2 cellular contexts compared by ENCODE assay signal in the genomic region with DNA sequence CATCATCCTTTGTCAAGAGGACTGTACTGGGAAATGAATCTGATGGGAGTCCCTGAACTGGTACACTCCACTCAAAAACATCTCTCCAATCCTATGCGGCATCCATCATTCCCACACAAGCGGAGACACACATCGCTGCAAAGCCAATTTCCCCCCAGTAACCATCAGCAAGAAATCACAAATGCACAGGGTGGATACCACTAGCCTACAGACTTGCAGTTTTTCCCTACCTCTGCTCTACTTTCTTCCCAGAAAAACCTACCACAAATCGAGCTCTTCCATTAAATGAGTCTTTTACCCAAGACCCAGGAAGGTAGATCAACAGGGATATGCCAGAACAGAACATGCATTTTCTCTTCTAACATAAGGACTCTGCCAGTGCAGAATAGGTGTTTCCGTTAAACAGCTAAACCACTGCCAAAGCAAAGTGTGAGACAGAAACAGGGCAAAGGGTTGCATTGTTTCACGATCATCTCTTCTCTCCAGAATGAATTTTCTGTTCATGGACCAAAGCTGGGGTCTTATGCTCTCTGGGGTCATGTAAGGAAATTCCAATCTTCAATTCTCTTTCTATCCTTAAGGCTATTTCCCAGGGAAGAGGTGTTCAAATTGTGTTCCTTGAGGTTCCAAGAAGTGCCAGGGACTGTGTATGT.
TF ChIP-seq lines count a peak whose summit lies in the region.

No MANE protein-coding gene starts in this region.

TF ChIP-seq in HepG2, 621 proteins besides CTCF, POLR2A, EP300 and RAD21 (continues in another document):
- no peak for TF ChIP-seq SATB2 (CRISPR knock-in tag; IDR thresholded peaks at IDR 0.05)
- TF ChIP-seq MAZ (IDR thresholded peaks at IDR 0.05; ENCODE audit: borderline replicate concordance, low read depth, low read length), result no peak
- TF ChIP-seq MAZ (CRISPR knock-in tag; IDR thresholded peaks at IDR 0.05; ENCODE audit: low read depth), result no peak
- no peak for TF ChIP-seq TOPORS (CRISPR knock-in tag; IDR thresholded peaks at IDR 0.05)
- TF ChIP-seq, protein P1, sequence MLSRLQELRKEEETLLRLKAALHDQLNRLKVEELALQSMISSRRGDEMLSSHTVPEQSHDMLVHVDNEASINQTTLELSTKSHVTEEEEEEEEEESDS (CRISPR knock-in tag; IDR thresholded peaks at IDR 0.05; ENCODE audit: borderline replicate concordance), result no peak
- no peak for TF ChIP-seq RERE (CRISPR knock-in tag; IDR thresholded peaks at IDR 0.05; ENCODE audit: low read depth)
- TF ChIP-seq RBM22 (optimal IDR thresholded peaks at IDR 0.05; ENCODE audit: low read length), result peak; percentile 72
- no peak for TF ChIP-seq ATRX (CRISPR knock-in tag; IDR thresholded peaks at IDR 0.05; ENCODE audit: borderline replicate concordance)
- TF ChIP-seq ZNF574 (CRISPR knock-in tag; IDR thresholded peaks at IDR 0.05), result no peak
- TF ChIP-seq GATAD2A (CRISPR knock-in tag; IDR thresholded peaks at IDR 0.05), result no peak
- TF ChIP-seq, protein P2, sequence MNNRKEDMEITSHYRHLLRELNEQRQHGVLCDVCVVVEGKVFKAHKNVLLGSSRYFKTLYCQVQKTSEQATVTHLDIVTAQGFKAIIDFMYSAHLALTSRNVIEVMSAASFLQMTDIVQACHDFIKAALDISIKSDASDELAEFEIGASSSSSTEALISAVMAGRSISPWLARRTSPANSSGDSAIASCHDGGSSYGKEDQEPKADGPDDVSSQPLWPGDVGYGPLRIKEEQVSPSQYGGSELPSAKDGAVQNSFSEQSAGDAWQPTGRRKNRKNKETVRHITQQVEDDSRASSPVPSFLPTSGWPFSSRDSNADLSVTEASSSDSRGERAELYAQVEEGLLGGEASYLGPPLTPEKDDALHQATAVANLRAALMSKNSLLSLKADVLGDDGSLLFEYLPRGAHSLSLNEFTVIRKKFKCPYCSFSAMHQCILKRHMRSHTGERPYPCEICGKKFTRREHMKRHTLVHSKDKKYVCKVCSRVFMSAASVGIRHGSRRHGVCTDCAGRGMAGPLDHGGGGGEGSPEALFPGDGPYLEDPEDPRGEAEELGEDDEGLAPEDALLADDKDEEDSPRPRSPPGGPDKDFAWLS (CRISPR knock-in tag; IDR thresholded peaks at IDR 0.05; ENCODE audit: borderline replicate concordance), result no peak
- TF ChIP-seq POLR2G (IDR thresholded peaks at IDR 0.05; ENCODE audit: low read depth, low read length), result peak; percentile 50
- TF ChIP-seq ZNF652 (CRISPR knock-in tag; IDR thresholded peaks at IDR 0.05; ENCODE audit: borderline replicate concordance, low read depth), result no peak
- no peak for TF ChIP-seq ZNF446 (CRISPR knock-in tag; IDR thresholded peaks at IDR 0.05)
- peak; percentile 56; the same call in 1 of the 2 replicates for TF ChIP-seq SSRP1 (CRISPR knock-in tag; IDR thresholded peaks at IDR 0.05)
- TF ChIP-seq ZNF816 (CRISPR knock-in tag; IDR thresholded peaks at IDR 0.05; ENCODE audit: borderline replicate concordance), result no peak

TF ChIP-seq in HEK293T, 16 proteins besides CTCF, POLR2A, EP300 and RAD21:
- TF ChIP-seq ZNF384 (IDR thresholded peaks at IDR 0.05) (no peak), SUZ12 (IDR thresholded peaks at IDR 0.05) (no peak)
